Comparison of ENCODE assay signal across 1 cellular context in the genomic region with DNA sequence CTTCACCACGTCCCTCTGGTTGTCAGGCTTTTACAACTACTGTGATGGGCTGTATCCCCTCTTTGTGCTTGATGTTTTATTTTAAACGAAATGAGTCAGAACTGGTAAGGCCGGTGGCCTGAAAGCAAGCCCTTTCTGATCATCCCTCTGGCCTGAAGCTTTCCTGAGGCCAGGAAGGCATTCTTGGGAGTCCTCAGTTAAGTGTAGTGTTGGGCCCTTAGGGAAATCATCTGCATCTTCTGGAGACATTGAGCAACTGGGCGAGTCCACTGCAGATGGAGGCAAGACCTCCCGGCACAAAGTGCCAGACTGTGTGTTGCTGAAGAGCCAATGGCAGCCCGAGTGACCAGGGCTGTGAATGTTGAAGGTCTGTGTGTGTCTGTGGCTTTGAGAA.
TF ChIP-seq lines count a peak whose summit lies in the region.

No MANE protein-coding gene starts in this region.

TF ChIP-seq in WTC11, 78 proteins besides CTCF, POLR2A, EP300 and RAD21 (continued from another document):
- TF ChIP-seq, protein P1, sequence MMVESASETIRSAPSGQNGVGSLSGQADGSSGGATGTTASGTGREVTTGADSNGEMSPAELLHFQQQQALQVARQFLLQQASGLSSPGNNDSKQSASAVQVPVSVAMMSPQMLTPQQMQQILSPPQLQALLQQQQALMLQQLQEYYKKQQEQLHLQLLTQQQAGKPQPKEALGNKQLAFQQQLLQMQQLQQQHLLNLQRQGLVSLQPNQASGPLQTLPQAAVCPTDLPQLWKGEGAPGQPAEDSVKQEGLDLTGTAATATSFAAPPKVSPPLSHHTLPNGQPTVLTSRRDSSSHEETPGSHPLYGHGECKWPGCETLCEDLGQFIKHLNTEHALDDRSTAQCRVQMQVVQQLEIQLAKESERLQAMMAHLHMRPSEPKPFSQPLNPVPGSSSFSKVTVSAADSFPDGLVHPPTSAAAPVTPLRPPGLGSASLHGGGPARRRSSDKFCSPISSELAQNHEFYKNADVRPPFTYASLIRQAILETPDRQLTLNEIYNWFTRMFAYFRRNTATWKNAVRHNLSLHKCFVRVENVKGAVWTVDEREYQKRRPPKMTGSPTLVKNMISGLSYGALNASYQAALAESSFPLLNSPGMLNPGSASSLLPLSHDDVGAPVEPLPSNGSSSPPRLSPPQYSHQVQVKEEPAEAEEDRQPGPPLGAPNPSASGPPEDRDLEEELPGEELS (CRISPR knock-in tag; IDR thresholded peaks at IDR 0.05), result no peak
- TF ChIP-seq, protein P2, sequence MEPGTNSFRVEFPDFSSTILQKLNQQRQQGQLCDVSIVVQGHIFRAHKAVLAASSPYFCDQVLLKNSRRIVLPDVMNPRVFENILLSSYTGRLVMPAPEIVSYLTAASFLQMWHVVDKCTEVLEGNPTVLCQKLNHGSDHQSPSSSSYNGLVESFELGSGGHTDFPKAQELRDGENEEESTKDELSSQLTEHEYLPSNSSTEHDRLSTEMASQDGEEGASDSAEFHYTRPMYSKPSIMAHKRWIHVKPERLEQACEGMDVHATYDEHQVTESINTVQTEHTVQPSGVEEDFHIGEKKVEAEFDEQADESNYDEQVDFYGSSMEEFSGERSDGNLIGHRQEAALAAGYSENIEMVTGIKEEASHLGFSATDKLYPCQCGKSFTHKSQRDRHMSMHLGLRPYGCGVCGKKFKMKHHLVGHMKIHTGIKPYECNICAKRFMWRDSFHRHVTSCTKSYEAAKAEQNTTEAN (CRISPR knock-in tag; IDR thresholded peaks at IDR 0.05), result no peak
- TF ChIP-seq HMGA2 (CRISPR knock-in tag; IDR thresholded peaks at IDR 0.05), result no peak
- no peak for TF ChIP-seq NR1H2 (CRISPR knock-in tag; IDR thresholded peaks at IDR 0.05)
- TF ChIP-seq, protein P3, sequence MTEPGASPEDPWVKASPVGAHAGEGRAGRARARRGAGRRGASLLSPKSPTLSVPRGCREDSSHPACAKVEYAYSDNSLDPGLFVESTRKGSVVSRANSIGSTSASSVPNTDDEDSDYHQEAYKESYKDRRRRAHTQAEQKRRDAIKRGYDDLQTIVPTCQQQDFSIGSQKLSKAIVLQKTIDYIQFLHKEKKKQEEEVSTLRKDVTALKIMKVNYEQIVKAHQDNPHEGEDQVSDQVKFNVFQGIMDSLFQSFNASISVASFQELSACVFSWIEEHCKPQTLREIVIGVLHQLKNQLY (CRISPR knock-in tag; IDR thresholded peaks at IDR 0.05), result no peak
- TF ChIP-seq ZNF416 (CRISPR knock-in tag; IDR thresholded peaks at IDR 0.05), result no peak
- no peak for TF ChIP-seq ZNF138 (CRISPR knock-in tag; conservative IDR thresholded peaks at IDR 0.05)
- TF ChIP-seq, protein P4, sequence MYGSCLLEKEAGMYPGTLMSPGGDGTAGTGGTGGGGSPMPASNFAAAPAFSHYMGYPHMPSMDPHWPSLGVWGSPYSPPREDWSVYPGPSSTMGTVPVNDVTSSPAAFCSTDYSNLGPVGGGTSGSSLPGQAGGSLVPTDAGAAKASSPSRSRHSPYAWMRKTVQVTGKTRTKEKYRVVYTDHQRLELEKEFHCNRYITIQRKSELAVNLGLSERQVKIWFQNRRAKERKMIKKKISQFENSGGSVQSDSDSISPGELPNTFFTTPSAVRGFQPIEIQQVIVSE (CRISPR knock-in tag; IDR thresholded peaks at IDR 0.05; ENCODE audit: borderline replicate concordance), result no peak
- TF ChIP-seq ZNF423 (CRISPR knock-in tag; IDR thresholded peaks at IDR 0.05), result no peak
